9 cellular contexts compared by ENCODE assay signal in genomic region chr1:43541721-43542401, GRCh38. TPM values are rescaled to one million over a fixed set of nuclear protein-coding genes. Genes with fewer than 3 reads are reported as not detected.
A peak's percentile ranks its signal among the peaks of the same experiment; 100 is the strongest.
DNase-seq lines count a peak whose midpoint lies in the region; ATAC-seq and TF ChIP-seq lines count a peak whose summit lies in the region.
"Had no signal": no experiment of that assay in that cellular context is flagged by ENCODE, and none has a peak within 500 bp of the region (broad histone marks: within the 10 kb centered on the region; RNA-seq: fewer than 3 reads in every experiment).

No MANE protein-coding gene starts in this region.

- H3K9me3 ChIP-seq in esophagus muscularis mucosa (no peaks in the 10 kb centered on the region), lung (ENCODE audit: control insufficient read depth in 2 of 2, insufficient read depth in 1 of 2, low read length in 1 of 2) (no peaks in the 10 kb centered on the region)

- H3K4me3 ChIP-seq in esophagus muscularis mucosa (no peak overlapping the region), lung (no peak overlapping the region)

- no peak overlapping the region for H3K27ac Mint-ChIP-seq in activated naive CD8-positive, alpha-beta T cell treated with anti-CD3 and anti-CD28 coated beads, Interleukin-2, amount 50 U/mL, for 24 hours
- H3K27ac Mint-ChIP-seq: stimulated activated naive CD8-positive, alpha-beta T cell treated with anti-CD3 and anti-CD28 coated beads, Interleukin-15, Interleukin-2, amounts not matched to agents 100 ng/mL and 50 ng/mL, for 24 hours had no signal

- ATAC-seq in lung (ENCODE audit: insufficient read depth, low FRiP score): no peak
- ATAC-seq in activated naive CD8-positive, alpha-beta T cell treated with anti-CD3 and anti-CD28 coated beads, Interleukin-2, amount 50 U/mL, for 24 hours: no peak
- no peak for ATAC-seq in stimulated activated naive CD8-positive, alpha-beta T cell treated with anti-CD3 and anti-CD28 coated beads, Interleukin-15, Interleukin-2, amounts not matched to agents 100 U/mL and 50 U/mL, for 24 hours

- no peak overlapping the region for H3K4me3 Mint-ChIP-seq in activated naive CD8-positive, alpha-beta T cell treated with anti-CD3 and anti-CD28 coated beads, Interleukin-2, amount 50 U/mL, for 24 hours
- H3K4me3 Mint-ChIP-seq: stimulated activated naive CD8-positive, alpha-beta T cell treated with anti-CD3 and anti-CD28 coated beads, Interleukin-15, Interleukin-2, amounts not matched to agents 100 ng/mL and 50 ng/mL, for 24 hours had no signal

- H3K27ac ChIP-seq in esophagus muscularis mucosa (replicated peaks in 1 of 4) (peak overlapping the region; percentile 75 to 81 (median 78)), lung (ENCODE audit: low read depth in 1 of 2, low read length in 1 of 2) (peak overlapping the region in 1 of 2 donors; percentile 8), substantia nigra (ENCODE audit: low read depth, low read length, poor library complexity, severe bottlenecking) (peak overlapping the region; percentile 97)

- H3K9me3 Mint-ChIP-seq in activated naive CD8-positive, alpha-beta T cell treated with anti-CD3 and anti-CD28 coated beads, Interleukin-2, amount 50 U/mL, for 24 hours: no peaks in the 10 kb centered on the region
- H3K9me3 Mint-ChIP-seq: stimulated activated naive CD8-positive, alpha-beta T cell treated with anti-CD3 and anti-CD28 coated beads, Interleukin-15, Interleukin-2, amounts not matched to agents 100 ng/mL and 50 ng/mL, for 24 hours had no signal

- no peak for TF ChIP-seq POLR2A in esophagus muscularis mucosa (IDR thresholded peaks at IDR 0.05; ENCODE audit: low read depth)

- H3K27me3 ChIP-seq in esophagus muscularis mucosa (no peaks in the 10 kb centered on the region), lung (ENCODE audit: control insufficient read depth, insufficient read depth) (no peaks in the 10 kb centered on the region)

- TF ChIP-seq CTCF in esophagus muscularis mucosa (IDR thresholded peaks at IDR 0.05) (no peak), lung (IDR thresholded peaks at IDR 0.05; ENCODE audit: control extremely low read depth, extremely low read depth) (no peak)

- no peak for TF ChIP-seq EP300 in esophagus muscularis mucosa (IDR thresholded peaks at IDR 0.05)

- H3K36me3 ChIP-seq in esophagus muscularis mucosa (peaks cover 0 to 22% (median 5%) of the 10 kb centered on the region in 4 donors), lung (ENCODE audit: control insufficient read depth in 2 of 2, insufficient read depth in 2 of 2, low read length in 2 of 2) (no peaks in the 10 kb centered on the region)

- intact Hi-C loops in esophagus muscularis mucosa (cut with DNase I): no loop called here

- peaks cover 12 to 79% (median 69%) of the 10 kb centered on the region in 4 donors for H3K4me1 ChIP-seq in esophagus muscularis mucosa
- H3K4me1 ChIP-seq in lung (ENCODE audit: control insufficient read depth in 2 of 2, insufficient read depth in 2 of 2, low read length in 2 of 2): peaks cover 0 to 19% of the 10 kb centered on the region in 2 donors

- DNase-seq in NCI-H1092 treated with DMSO at 0.1 percent for 48 hours (lab: John Stamatoyannopoulos, UW) (peak; percentile 58), esophagus muscularis mucosa (ENCODE audit: extremely low spot score) (no peak), lung (ENCODE audit: low spot score) (peak; percentile 77), substantia nigra (lab: John Stamatoyannopoulos, UW) (peak; percentile 44 to 98 (median 88)), NCI-H1417 treated with DMSO at 0.1 percent for 48 hours (lab: John Stamatoyannopoulos, UW) (no peak), HT-29 (ENCODE audit: low spot score) (no peak)
- DNase-seq in activated naive CD8-positive, alpha-beta T cell treated with anti-CD3 and anti-CD28 coated beads, Interleukin-2, amount 50 U/mL, for 24 hours: no peak
- no peak for DNase-seq in stimulated activated naive CD8-positive, alpha-beta T cell treated with anti-CD3 and anti-CD28 coated beads, Interleukin-15, Interleukin-2, amounts not matched to agents 100 U/mL and 50 U/mL, for 24 hours

- H3K27me3 Mint-ChIP-seq in activated naive CD8-positive, alpha-beta T cell treated with anti-CD3 and anti-CD28 coated beads, Interleukin-2, amount 50 U/mL, for 24 hours: no peaks in the 10 kb centered on the region

- peaks cover 8% of the 10 kb centered on the region for H3K4me1 Mint-ChIP-seq in activated naive CD8-positive, alpha-beta T cell treated with anti-CD3 and anti-CD28 coated beads, Interleukin-2, amount 50 U/mL, for 24 hours

- 66% methylated on average over 6 of the region's 14 CpGs for WGBS in esophagus muscularis mucosa
- 64 to 84% methylated on average over 14 of the region's 14 CpGs for WGBS in lung, 2 donors

- no peaks in the 10 kb centered on the region for H3K36me3 Mint-ChIP-seq in activated naive CD8-positive, alpha-beta T cell treated with anti-CD3 and anti-CD28 coated beads, Interleukin-2, amount 50 U/mL, for 24 hours (ENCODE audit: low read depth)

RNA-seq across cellular contexts. Expression of gene PTPRF, which starts 11.2 kb away (rescaled TPM):
- total RNA-seq in esophagus muscularis mucosa: 10 to 100 TPM; 33.8 to 84.2 (median 53.7) TPM
- 100 to 1,000 TPM; 139 to 160 TPM for total RNA-seq in lung
- 10 to 100 TPM; 40.0 to 45.5 TPM for polyA plus RNA-seq in lung
- total RNA-seq in HT-29 (2014; rRNA removed; shearing (Covaris generic)): 101 and 122 TPM in 2 replicates

Comparison
In these comparisons a context has a peak if more than half of its experiments do, and no peak if none do; other contexts are left out.
1. DNase-seq: peak in NCI-H1092 treated with DMSO at 0.1 percent for 48 hours (single experiment), lung (single experiment) and substantia nigra (49 of 49); none in esophagus muscularis mucosa (single experiment), NCI-H1417 treated with DMSO at 0.1 percent for 48 hours (single experiment), HT-29 (single experiment), activated naive CD8-positive, alpha-beta T cell treated with anti-CD3 and anti-CD28 coated beads, Interleukin-2, amount 50 U/mL, for 24 hours (single experiment) and stimulated activated naive CD8-positive, alpha-beta T cell treated with anti-CD3 and anti-CD28 coated beads, Interleukin-15, Interleukin-2, amounts not matched to agents 100 U/mL and 50 U/mL, for 24 hours (single experiment).